In genomic region chr7:95545666-95546065, GRCh38 we compare ENCODE assay signal across 15 cellular contexts. TPM values are rescaled to one million over a fixed set of nuclear protein-coding genes. Genes with fewer than 3 reads are reported as not detected.
DNase-seq lines count a peak whose midpoint lies in the region; ATAC-seq, FAIRE-seq and TF ChIP-seq lines count a peak whose summit lies in the region.
"Had no signal": no experiment of that assay in that cellular context is flagged by ENCODE, and none has a peak within 500 bp of the region (broad histone marks: within the 10 kb centered on the region; RNA-seq: fewer than 3 reads in every experiment).

No MANE protein-coding gene starts in this region.

- intact Hi-C loops in Calu3 (cut with micrococcal nuclease; ENCODE audit: unreplicated experiment) (loop anchor here (1.0 to 5.0 kb wide), 2 partner anchors 42 to 139 kb away; no protein-coding TSS in a partner anchor), left lung (cut with DNase I) (no loop called here)

- BruUV-seq in Calu3 (replicated peaks; lab: Mats Ljungman, UMichigan) = no TSS peak

- H3K27me3 Mint-ChIP-seq in Calu3 (ENCODE audit: unreplicated experiment) = no peaks in the 10 kb centered on the region

- H3K9me3 ChIP-seq in left lung (no peaks in the 10 kb centered on the region), small intestine (ENCODE audit: control insufficient read depth, low read depth) (no peaks in the 10 kb centered on the region)

- CTCF ChIA-PET in Calu3 (lab: Charles Lee) = interaction anchor here (0.6 to 2.0 kb wide), 11 partner anchors 10 to 888 kb away, joined by 3 to 29 read pairs (median 4); partner anchors contain the start of gene PDK4

- peak overlapping the region; percentile 63 to 71 for H3K27ac ChIP-seq in left lung
- H3K27ac ChIP-seq in small intestine (ENCODE audit: low read depth in 1 of 2, low read length in 1 of 2) = peak overlapping the region; percentile 50 to 54

- peak overlapping the region; percentile 64 for H3K4me3 Mint-ChIP-seq in Calu3 (ENCODE audit: low read depth, unreplicated experiment)
- H3K4me3 Mint-ChIP-seq: activated naive CD4-positive, alpha-beta T cell treated with anti-CD3 and anti-CD28 coated beads for 36 hours; naive thymus-derived CD4-positive, alpha-beta T cell; stimulated activated naive CD8-positive, alpha-beta T cell treated with anti-CD3 and anti-CD28 coated beads, Interleukin-15, Interleukin-2, amounts not matched to agents 100 ng/mL and 50 ng/mL, for 24 hours had no signal

- FAIRE-seq in small intestine (lab: Jason Lieb, UNC) = no peak
- FAIRE-seq: G401.6 had no signal

- peaks cover 14% of the 10 kb centered on the region for H3K36me3 Mint-ChIP-seq in Calu3 (ENCODE audit: insufficient read depth, unreplicated experiment)
- H3K36me3 Mint-ChIP-seq: naive thymus-derived CD4-positive, alpha-beta T cell had no signal

- peaks cover 21% of the 10 kb centered on the region for H3K4me1 Mint-ChIP-seq in Calu3 (ENCODE audit: low read depth, unreplicated experiment)

- peaks cover 21 to 59% of the 10 kb centered on the region in 2 donors for H3K4me1 ChIP-seq in left lung
- H3K4me1 ChIP-seq in small intestine (ENCODE audit: control insufficient read depth in 2 of 2, insufficient read depth in 1 of 2, low read depth in 1 of 2, low read length in 1 of 2) = peaks cover 0 to 13% of the 10 kb centered on the region in 2 donors

- H3K9me3 Mint-ChIP-seq in Calu3 (ENCODE audit: low read depth, unreplicated experiment) = no peaks in the 10 kb centered on the region
- H3K9me3 Mint-ChIP-seq: activated naive CD4-positive, alpha-beta T cell treated with anti-CD3 and anti-CD28 coated beads for 36 hours; naive thymus-derived CD4-positive, alpha-beta T cell; stimulated activated naive CD8-positive, alpha-beta T cell treated with anti-CD3 and anti-CD28 coated beads, Interleukin-15, Interleukin-2, amounts not matched to agents 100 ng/mL and 50 ng/mL, for 24 hours had no signal

- peak overlapping the region in 1 of 2 donors; percentile 16 for H3K4me3 ChIP-seq in left lung
- no peak overlapping the region for H3K4me3 ChIP-seq in small intestine (ENCODE audit: low read depth in 1 of 2, low read length in 2 of 2)

- H3K27me3 ChIP-seq in left lung (no peaks in the 10 kb centered on the region), small intestine (ENCODE audit: control insufficient read depth in 2 of 2, insufficient read depth in 2 of 2, low read length in 2 of 2) (no peaks in the 10 kb centered on the region)

- 6 to 62% (median 59%) methylated on average over 1 of the region's 1 CpG for WGBS in small intestine, 3 donors

- peak overlapping the region; percentile 92 for H3K27ac Mint-ChIP-seq in Calu3 (ENCODE audit: unreplicated experiment)
- H3K27ac Mint-ChIP-seq: activated naive CD4-positive, alpha-beta T cell treated with anti-CD3 and anti-CD28 coated beads for 36 hours; naive thymus-derived CD4-positive, alpha-beta T cell; stimulated activated naive CD8-positive, alpha-beta T cell treated with anti-CD3 and anti-CD28 coated beads, Interleukin-15, Interleukin-2, amounts not matched to agents 100 ng/mL and 50 ng/mL, for 24 hours had no signal

- TF ChIP-seq CTCF in Calu3 (IDR thresholded peaks at IDR 0.05; ENCODE audit: unreplicated experiment) (no peak), left lung (IDR thresholded peaks at IDR 0.05) (no peak)

- H3K36me3 ChIP-seq in left lung = no peaks in the 10 kb centered on the region
- no peaks in the 10 kb centered on the region for H3K36me3 ChIP-seq in small intestine (ENCODE audit: control insufficient read depth in 2 of 2, insufficient read depth in 2 of 2, low read length in 2 of 2)

- ATAC-seq in left lung = no peak
- no peak for ATAC-seq in activated CD4-positive, CD25-positive, alpha-beta regulatory T cell treated with anti-CD3 and anti-CD28 coated beads, Interleukin-2, amount 50 U/mL, for 24 hours
- ATAC-seq in HG02870 (IDR thresholded peaks at IDR 0.05; ENCODE audit: unreplicated experiment) = no peak
- ATAC-seq: naive thymus-derived CD4-positive, alpha-beta T cell had no signal

- no peak for DNase-seq in Calu3
- peak; percentile 3 for DNase-seq in astrocyte of the hippocampus (ENCODE audit: low read depth, low spot score)
- no peak for DNase-seq in left lung
- DNase-seq in small intestine = no peak
- DNase-seq in T-helper 2 cell = no peak
- no peak for DNase-seq in NCI-H2171 treated with DMSO at 0.1 percent for 48 hours (lab: John Stamatoyannopoulos, UW)
- DNase-seq: activated naive CD4-positive, alpha-beta T cell treated with anti-CD3 and anti-CD28 coated beads for 36 hours; naive thymus-derived CD4-positive, alpha-beta T cell; NCI-H510A treated with DMSO at 0.1 percent for 48 hours; stimulated activated CD4-positive, alpha-beta T cell treated with anti-CD3 and anti-CD28 coated beads, Interleukin-1b, Interleukin-23, amount 100 ng/mL, for 48 hours had no signal

RNA-seq across cellular contexts. Expression of gene PDK4, which starts 50.6 kb away (rescaled TPM):
- 6.5 and 7.1 TPM in 2 replicates for total RNA-seq in Calu3 (2022)
- total RNA-seq in left lung = 10 to 100 TPM; 26.0 to 56.6 TPM
- 100 to 1,000 TPM in 1 of 3 donors, 10 to 100 TPM in 2; 70.0 to 210 (median 98.5) TPM for polyA plus RNA-seq in small intestine
- total RNA-seq: activated naive CD4-positive, alpha-beta T cell treated with anti-CD3 and anti-CD28 coated beads for 36 hours had no signal
- polyA plus RNA-seq: naive thymus-derived CD4-positive, alpha-beta T cell had no signal

RNA-seq across cellular contexts. Expression of gene ASB4, which starts 59.9 kb away (rescaled TPM):
- total RNA-seq in Calu3 (2022) (0.47 TPM in 1 of 2 replicates, not detected in the other), left lung (under 1 TPM; 0.10 to 0.29 TPM)
- polyA plus RNA-seq in small intestine = 1 to 10 TPM in 1 of 3 donors, under 1 TPM in 1, not detected in 1; 0.09 to 1.4 TPM
- total RNA-seq: activated naive CD4-positive, alpha-beta T cell treated with anti-CD3 and anti-CD28 coated beads for 36 hours; naive thymus-derived CD4-positive, alpha-beta T cell had no signal
- polyA plus RNA-seq: BJ; naive thymus-derived CD4-positive, alpha-beta T cell had no signal
